Comparison of ENCODE assay signal across 32 cellular contexts in the genomic region with DNA sequence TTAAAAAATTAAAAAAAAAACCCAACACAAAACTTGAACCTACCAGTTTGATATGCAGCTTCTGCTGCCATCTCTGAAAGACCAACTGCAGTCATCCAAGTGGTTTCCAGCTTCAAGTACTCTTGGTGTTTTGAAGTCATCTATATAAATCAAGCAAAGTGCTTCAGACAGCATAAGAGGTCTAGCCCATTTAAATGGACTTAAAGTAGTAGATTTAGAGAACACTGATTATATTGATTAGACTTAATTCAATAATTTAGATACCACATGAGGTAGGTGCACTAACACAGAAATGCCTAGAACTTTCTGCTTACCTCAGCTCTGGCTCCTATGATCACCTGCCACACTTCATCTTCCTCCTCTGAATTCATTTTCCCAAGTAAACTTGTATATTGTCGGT. TPM values are rescaled to one million over a fixed set of nuclear protein-coding genes. Genes with fewer than 3 reads are reported as not detected.
"Had no signal": no experiment of that assay in that cellular context is flagged by ENCODE, and none has a peak within 500 bp of the region (broad histone marks: within the 10 kb centered on the region; RNA-seq: fewer than 3 reads in every experiment).

No MANE protein-coding gene starts in this region.

- ATAC-seq: effector memory CD8-positive, alpha-beta T cell; esophagus mucosa; gastrocnemius medialis; heart right ventricle; left cardiac atrium; left lung; left ventricle myocardium superior; lower lobe of right lung; mucosa of descending colon; naive thymus-derived CD8-positive, alpha-beta T cell had no signal

- H3K4me1 Mint-ChIP-seq: endodermal cell, mesothelial cell of epicardium had no signal

- H3K27me3 Mint-ChIP-seq: dendritic cell treated with granulocyte-macrophage colony-stimulating factor and Interleukin-4, amounts not matched to agents 40 ng/mL and 50 ng/mL, for 4 days; effector memory CD8-positive, alpha-beta T cell; naive B cell; naive thymus-derived CD8-positive, alpha-beta T cell had no signal

- H3K27me3 ChIP-seq: esophagus squamous epithelium, gastrocnemius medialis, heart right ventricle, left lung had no signal

- H3K4me3 ChIP-seq: esophagus squamous epithelium, gastrocnemius medialis, heart right ventricle, left lung, lower lobe of right lung, mucosa of descending colon had no signal

- H3K27ac Mint-ChIP-seq: dendritic cell treated with granulocyte-macrophage colony-stimulating factor and Interleukin-4, amounts not matched to agents 40 ng/mL and 50 ng/mL, for 4 days; effector memory CD8-positive, alpha-beta T cell; endodermal cell; mesothelial cell of epicardium; naive B cell; naive thymus-derived CD8-positive, alpha-beta T cell had no signal

- H3K9me3 Mint-ChIP-seq: dendritic cell treated with granulocyte-macrophage colony-stimulating factor and Interleukin-4, amounts not matched to agents 40 ng/mL and 50 ng/mL, for 4 days; effector memory CD8-positive, alpha-beta T cell; endodermal cell; mesothelial cell of epicardium; naive B cell; naive thymus-derived CD8-positive, alpha-beta T cell had no signal

- H3K27ac ChIP-seq: epithelial cell of prostate, esophagus squamous epithelium, gastrocnemius medialis, heart right ventricle, left lung, lower lobe of right lung had no signal

- H3K9me3 ChIP-seq: esophagus squamous epithelium, gastrocnemius medialis, heart right ventricle, left lung, lower lobe of right lung, mucosa of descending colon had no signal

- H3K4me1 ChIP-seq: esophagus squamous epithelium, gastrocnemius medialis, heart right ventricle, left lung, lower lobe of right lung had no signal

- H3K4me3 Mint-ChIP-seq: dendritic cell treated with granulocyte-macrophage colony-stimulating factor and Interleukin-4, amounts not matched to agents 40 ng/mL and 50 ng/mL, for 4 days; effector memory CD8-positive, alpha-beta T cell; endodermal cell; mesothelial cell of epicardium; naive B cell; naive thymus-derived CD8-positive, alpha-beta T cell had no signal

- DNase-seq: cortex of kidney; effector CD8-positive, alpha-beta T cell; effector memory CD8-positive, alpha-beta T cell; endodermal cell; erythroblast; esophagus squamous epithelium; foreskin melanocyte; gastrocnemius medialis; glutamatergic neuron; head of caudate nucleus; heart right ventricle; hippocampal formation; left cardiac atrium; left lung; left ventricle myocardium superior; lower lobe of right lung; mesenchymal stem cell; mucosa of descending colon; naive B cell; naive thymus-derived CD8-positive, alpha-beta T cell had no signal

RNA-seq across cellular contexts. Expression of gene B3GNT4, which starts 12.9 kb away (rescaled TPM):
- total RNA-seq: gastrocnemius medialis; glomerular endothelial cell; heart right ventricle; left cardiac atrium; left ventricle myocardium superior; mesenteric fat pad; myocyte; naive thymus-derived CD8-positive, alpha-beta T cell had no signal

RNA-seq across cellular contexts. Expression of gene LRRC43, which starts 33.5 kb away (rescaled TPM):
- total RNA-seq: gastrocnemius medialis, myocyte had no signal
- polyA plus RNA-seq: naive thymus-derived CD8-positive, alpha-beta T cell had no signal

RNA-seq across cellular contexts. Expression of gene IL31, which starts 42.4 kb away (rescaled TPM):
- total RNA-seq: dermis microvascular lymphatic vessel endothelial cell; endodermal cell; esophagus mucosa; esophagus squamous epithelium; gastrocnemius medialis; glomerular endothelial cell; heart right ventricle; kidney epithelial cell; left cardiac atrium; left lung; left ventricle myocardium superior; lower leg skin; lower lobe of right lung; lung microvascular endothelial cell; mesenteric fat pad; mesothelial cell of epicardium; mucosa of descending colon; myocyte; naive thymus-derived CD8-positive, alpha-beta T cell had no signal
- polyA plus RNA-seq: heart right ventricle; keratinocyte; naive thymus-derived CD8-positive, alpha-beta T cell had no signal
